9 cellular contexts compared by ENCODE assay signal in genomic region chr7:44309271-44310091, GRCh38. TPM values are rescaled to one million over a fixed set of nuclear protein-coding genes. Genes with fewer than 3 reads are reported as not detected.
DNase-seq lines count a peak whose midpoint lies in the region; ATAC-seq and TF ChIP-seq lines count a peak whose summit lies in the region.
"Had no signal": no experiment of that assay in that cellular context is flagged by ENCODE, and none has a peak within 500 bp of the region (broad histone marks: within the 10 kb centered on the region; RNA-seq: fewer than 3 reads in every experiment).

No MANE protein-coding gene starts in this region.

- peak overlapping the region; percentile 30 for H3K4me3 Mint-ChIP-seq in Caco-2 (ENCODE audit: unreplicated experiment)

- TF ChIP-seq CTCF in Caco-2 (IDR thresholded peaks at IDR 0.05; ENCODE audit: insufficient read depth in 1 of 2, low read depth in 1 of 2, low read length in 1 of 2, severe bottlenecking in 1 of 2, unreplicated experiment in 1 of 2) (no peak), astrocyte of the spinal cord (IDR thresholded peaks at IDR 0.05; ENCODE audit: low read depth, low read length) (no peak)

- H3K27ac Mint-ChIP-seq in Caco-2 (ENCODE audit: unreplicated experiment), result no peak overlapping the region

- H3K4me1 Mint-ChIP-seq in Caco-2 (ENCODE audit: low read depth, unreplicated experiment), result no peaks in the 10 kb centered on the region

- intact Hi-C loops in Caco-2 (cut with micrococcal nuclease; ENCODE audit: unreplicated experiment), result no loop called here

- H3K9me3 ChIP-seq in Caco-2 (no peaks in the 10 kb centered on the region), skeletal muscle satellite cell (replicated peaks; ENCODE audit: low read length) (no peaks in the 10 kb centered on the region)

- H3K27me3 ChIP-seq in Caco-2 (replicated peaks; ENCODE audit: control insufficient read depth, insufficient read depth, low read length), result no peaks in the 10 kb centered on the region
- peaks cover 7% of the 10 kb centered on the region for H3K27me3 ChIP-seq in skeletal muscle satellite cell (ENCODE audit: control insufficient read depth, insufficient read depth, low read length)

- H3K9me3 Mint-ChIP-seq in Caco-2 (ENCODE audit: unreplicated experiment), result no peaks in the 10 kb centered on the region

- ATAC-seq in HG03280 (IDR thresholded peaks at IDR 0.05; ENCODE audit: unreplicated experiment) (no peak), HG03045 (IDR thresholded peaks at IDR 0.05; ENCODE audit: unreplicated experiment) (no peak)

- H3K27me3 Mint-ChIP-seq in Caco-2 (ENCODE audit: insufficient read depth, unreplicated experiment), result peaks cover 3% of the 10 kb centered on the region

- H3K4me3 ChIP-seq in Caco-2 (ENCODE audit: low read depth, low read length), result peak overlapping the region; percentile 25
- H3K4me3 ChIP-seq in astrocyte of the spinal cord (ENCODE audit: low read depth, low read length), result peak overlapping the region; percentile 26
- H3K4me3 ChIP-seq in skeletal muscle satellite cell (ENCODE audit: low read length), result peak overlapping the region; percentile 66

- H3K4me1 ChIP-seq in Caco-2 (no peaks in the 10 kb centered on the region), skeletal muscle satellite cell (ENCODE audit: control insufficient read depth, insufficient read depth, low read length) (peaks cover 19% of the 10 kb centered on the region)

- CTCF ChIA-PET in Caco-2 (lab: Charles Lee), result interaction anchor here (0.7 kb wide), 1 partner anchor 91 kb away, joined by 4 read pairs; no protein-coding TSS in a partner anchor

- no TSS peak for BruUV-seq in Caco-2 (replicated peaks; lab: Mats Ljungman, UMichigan)

- no peaks in the 10 kb centered on the region for H3K36me3 Mint-ChIP-seq in Caco-2 (ENCODE audit: insufficient read depth, unreplicated experiment)

- DNase-seq in Caco-2 (peak; percentile 41 to 46), Kasumi-1 (lab: John Stamatoyannopoulos, UW) (peak; percentile 13 to 24), astrocyte of the spinal cord (ENCODE audit: low read depth, low spot score) (peak; percentile 46), iPS-NIHi11 (ENCODE audit: low spot score) (peak; percentile 78), KBM-7 (no peak)

- H3K9ac ChIP-seq in skeletal muscle satellite cell (ENCODE audit: low read depth, low read length), result peak overlapping the region; percentile 76

- H3K36me3 ChIP-seq in Caco-2 (ENCODE audit: control insufficient read depth, insufficient read depth, low read length) (no peaks in the 10 kb centered on the region), skeletal muscle satellite cell (ENCODE audit: insufficient read depth, low read length) (no peaks in the 10 kb centered on the region)

- peak overlapping the region; percentile 86 for H3K4me2 ChIP-seq in skeletal muscle satellite cell (ENCODE audit: low read length)

- POLR2A ChIA-PET in Caco-2 (lab: Charles Lee), result interaction anchor here (0.6 kb wide), 1 partner anchor 149 kb away, joined by 3 read pairs; no protein-coding TSS in a partner anchor

- in situ Hi-C loops in astrocyte of the spinal cord (cut with HindIII; ENCODE audit: low sequenced_read_pairs), result no loop called here
- in situ Hi-C loops in KBM-7 (cut with MboI; ENCODE audit: low pct_unique_long_range_greater_than_20kb, low sequenced_read_pairs), result no loop called here

RNA-seq across cellular contexts. Expression of gene CAMK2B, which starts 15.9 kb away (rescaled TPM):
- total RNA-seq in Caco-2 (2022), result not detected in 2 replicates
- 0.25 and 0.44 TPM in 2 replicates for total RNA-seq in skeletal muscle satellite cell (2012; rRNA removed)
- total RNA-seq: mononuclear cell had no signal
